ENCODE assay signal across 8 cellular contexts in the genomic region with DNA sequence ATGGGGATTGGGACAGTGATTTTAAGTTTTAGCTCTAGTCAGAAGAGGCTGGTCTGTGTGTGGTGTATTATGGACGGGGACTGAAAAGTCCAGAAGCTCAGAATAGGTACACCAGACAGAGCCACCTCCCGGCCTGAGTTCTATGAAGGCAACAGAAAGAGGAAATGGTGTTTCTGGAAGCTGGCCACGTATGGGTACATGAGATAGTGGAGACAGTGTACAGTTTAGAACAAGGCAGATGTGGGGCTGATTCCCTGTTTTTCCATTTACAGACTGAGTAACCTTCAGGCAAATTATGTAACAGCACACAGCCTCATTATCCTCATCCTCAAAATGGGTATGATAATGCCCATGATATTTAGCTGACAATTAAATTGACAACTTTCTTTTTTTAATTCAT. TPM values are rescaled to one million over a fixed set of nuclear protein-coding genes. Genes with fewer than 3 reads are reported as not detected.
A peak's percentile ranks its signal among the peaks of the same experiment; 100 is the strongest.
DNase-seq lines count a peak whose midpoint lies in the region; ATAC-seq and TF ChIP-seq lines count a peak whose summit lies in the region.

No MANE protein-coding gene starts in this region.

- H3K9me2 ChIP-seq in OCI-LY1 (ENCODE audit: low read depth, low read length) = no peaks in the 10 kb centered on the region

- H3K9ac ChIP-seq in OCI-LY1 (ENCODE audit: low read length) (peak overlapping the region; percentile 67), endocrine pancreas (ENCODE audit: control insufficient read depth, insufficient read depth, low read length) (no peak overlapping the region)

- H2AFZ ChIP-seq in OCI-LY1 (ENCODE audit: low read length) = no peak overlapping the region

- peaks cover 39% of the 10 kb centered on the region for H3K36me3 ChIP-seq in OCI-LY1 (ENCODE audit: insufficient read depth, low read length)
- H3K36me3 ChIP-seq in endocrine pancreas (ENCODE audit: control insufficient read depth, insufficient read depth, low read length) = no peaks in the 10 kb centered on the region
- H3K36me3 ChIP-seq in psoas muscle (ENCODE audit: insufficient read depth in 1 of 2, low read depth in 1 of 2) = peaks cover 2 to 33% of the 10 kb centered on the region in 2 donors

- H3F3A ChIP-seq in OCI-LY1 (ENCODE audit: insufficient read depth, low read length) = no peaks in the 10 kb centered on the region

- H3K27ac ChIP-seq in OCI-LY1 (ENCODE audit: low read depth, low read length, poor library complexity, severe bottlenecking) = peak overlapping the region; percentile 18
- no peak overlapping the region for H3K27ac ChIP-seq in psoas muscle

- H3K27me3 ChIP-seq in OCI-LY1 (ENCODE audit: insufficient read depth, low read length) (no peaks in the 10 kb centered on the region), endocrine pancreas (ENCODE audit: control insufficient read depth, insufficient read depth, low read length) (no peaks in the 10 kb centered on the region), psoas muscle (ENCODE audit: insufficient read depth in 3 of 3, low read length in 2 of 3) (peaks cover 0 to 9% (median 0%) of the 10 kb centered on the region in 3 donors)

- no peaks in the 10 kb centered on the region for H4K20me1 ChIP-seq in OCI-LY1 (ENCODE audit: insufficient read depth, low read length)

- H3K4me2 ChIP-seq in OCI-LY1 (ENCODE audit: low read length) = peak overlapping the region; percentile 98

- ATAC-seq in psoas muscle = no peak
- no peak for ATAC-seq in HG02973 (IDR thresholded peaks at IDR 0.05; ENCODE audit: unreplicated experiment)
- ATAC-seq in HG02642 (IDR thresholded peaks at IDR 0.05; ENCODE audit: poor library complexity, unreplicated experiment) = no peak

- WGBS in psoas muscle, 3 donors = 70 to 74% (median 72%) methylated on average over 3 of the region's 3 CpGs

- H3K79me2 ChIP-seq in OCI-LY1 (ENCODE audit: insufficient read depth, low read length) = peaks cover 4% of the 10 kb centered on the region; the same call in 1 of the 2 replicates

- DNase-seq in GM12864 (ENCODE audit: low read depth) (no peak), psoas muscle (no peak), NCI-H526 (lab: John Stamatoyannopoulos, UW) (no peak), NCI-H2227 (lab: John Stamatoyannopoulos, UW; ENCODE audit: unreplicated experiment) (no peak)

- peaks cover 20% of the 10 kb centered on the region for H3K4me1 ChIP-seq in OCI-LY1 (ENCODE audit: insufficient read depth, low read length, severe bottlenecking)
- H3K4me1 ChIP-seq in endocrine pancreas (ENCODE audit: control insufficient read depth, insufficient read depth, low read length) = peaks cover 5% of the 10 kb centered on the region
- H3K4me1 ChIP-seq in psoas muscle = peaks cover 11% of the 10 kb centered on the region

- TF ChIP-seq CTCF in GM12864 (IDR thresholded peaks at IDR 0.05; ENCODE audit: low read depth, low read length, missing control alignments) = no peak
- TF ChIP-seq CTCF in OCI-LY1 (IDR thresholded peaks at IDR 0.05; ENCODE audit: low read length) = no peak
- no peak for TF ChIP-seq CTCF in psoas muscle (IDR thresholded peaks at IDR 0.05)

- intact Hi-C loops in psoas muscle (cut with DNase I) = loop anchor here (2.0 to 5.0 kb wide), 3 partner anchors 20 to 235 kb away; no protein-coding TSS in a partner anchor

- H3K9me3 ChIP-seq in OCI-LY1 (ENCODE audit: low read length) (no peaks in the 10 kb centered on the region), endocrine pancreas (ENCODE audit: control insufficient read depth, low read length) (no peaks in the 10 kb centered on the region), psoas muscle (no peaks in the 10 kb centered on the region)

- H3K4me3 ChIP-seq in GM12864 (ENCODE audit: low read depth, low read length) (peak overlapping the region; percentile 81), OCI-LY1 (ENCODE audit: low read depth, low read length, poor library complexity, severe bottlenecking) (peak overlapping the region; percentile 83), endocrine pancreas (ENCODE audit: control insufficient read depth, insufficient read depth, low read length) (peak overlapping the region; percentile 86), psoas muscle (peak overlapping the region; percentile 81)

RNA-seq across cellular contexts. Expression of gene ZNF175, which starts 1.3 kb away (rescaled TPM):
- 1 to 10 TPM; 4.4 to 8.9 (median 6.7) TPM for total RNA-seq in psoas muscle
- 1 to 10 TPM; 2.3 to 6.2 (median 3.0) TPM for polyA plus RNA-seq in psoas muscle

RNA-seq across cellular contexts. Expression of gene SIGLEC6, which starts 40.9 kb away (rescaled TPM):
- total RNA-seq in psoas muscle = under 1 TPM; 0.20 to 0.40 (median 0.27) TPM
- polyA plus RNA-seq in psoas muscle = under 1 TPM in 1 of 3 donors, not detected in 2; 0.03 TPM

RNA-seq across cellular contexts. Expression of gene SIGLEC5, which starts 57.8 kb away (rescaled TPM):
- total RNA-seq in psoas muscle = under 1 TPM in 2 of 4 donors, not detected in 2; 0.56 to 0.65 TPM
- polyA plus RNA-seq in psoas muscle = under 1 TPM in 1 of 3 donors, not detected in 2; 0.01 TPM
